In the genomic region with DNA sequence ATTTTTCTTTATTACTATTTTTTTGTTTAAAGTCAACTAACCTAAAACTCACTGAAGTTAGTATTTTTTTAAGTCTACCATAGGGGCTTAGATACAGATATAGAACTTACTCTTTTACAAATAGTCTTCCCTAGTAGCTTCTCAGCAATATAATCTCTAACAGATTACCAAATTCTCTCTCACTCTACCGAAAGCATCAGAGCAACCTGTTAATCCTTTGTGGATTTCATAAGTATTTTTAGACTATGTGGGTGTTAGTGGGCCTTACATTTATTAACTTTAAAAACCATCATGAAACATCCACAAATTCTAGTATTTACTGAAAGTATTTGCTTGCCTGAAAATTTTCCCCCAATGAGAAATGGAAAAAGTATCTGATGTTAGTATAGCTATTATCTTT, we compare ENCODE assay signal across 28 cellular contexts.
"Had no signal": no experiment of that assay in that cellular context is flagged by ENCODE, and none has a peak within 500 bp of the region (broad histone marks: within the 10 kb centered on the region; RNA-seq: fewer than 3 reads in every experiment).

No MANE protein-coding gene starts in this region.

- H3K4me1 ChIP-seq: SJCRH30 had no signal

- H3K9me3 ChIP-seq: SJCRH30 had no signal

- H3K4me3 ChIP-seq: SJCRH30, SK-N-MC had no signal

- H3K36me3 ChIP-seq: brain microvascular endothelial cell, SJCRH30 had no signal

- ATAC-seq: activated CD8-positive, alpha-beta T cell treated with anti-CD3 and anti-CD28 coated beads for 36 hours; activated T-cell treated with anti-CD3 and anti-CD28 coated beads, Interleukin-2, amount 50 U/mL, for 72 hours; activated T-helper 17 cell treated with anti-CD3 and anti-CD28 coated beads, Interleukin-2, amount 50 U/mL, for 72 hours had no signal

- DNase-seq: activated CD4-positive, alpha-beta T cell treated with anti-CD3 and anti-CD28 coated beads, Interleukin-2, amount 10 ng/mL, durations not matched to agents 24 days and 14 days; activated CD4-positive, alpha-beta T cell treated with anti-CD3 and anti-CD28 coated beads, Interleukin-2, amount 50 U/mL, for 4 hours; activated CD8-positive, alpha-beta T cell treated with anti-CD3 and anti-CD28 coated beads for 36 hours; activated effector memory CD4-positive, alpha-beta T cell treated with anti-CD3 and anti-CD28 coated beads, Interleukin-2, amount 50 U/mL, for 16 hours; activated naive CD4-positive, alpha-beta T cell; activated naive CD4-positive, alpha-beta T cell treated with anti-CD3 and anti-CD28 coated beads, Interleukin-2, amount 50 U/mL, for 16 hours; activated naive CD8-positive, alpha-beta T cell treated with anti-CD3 and anti-CD28 coated beads for 36 hours; activated T-cell treated with anti-CD3 and anti-CD28 coated beads, Interleukin-2, amount 50 U/mL, for 1 hour; activated T-cell treated with anti-CD3 and anti-CD28 coated beads, Interleukin-2, amount 50 U/mL, for 72 hours; amniotic stem cell; aorta; brain microvascular endothelial cell; central memory CD4-positive, alpha-beta T cell; NCI-H1092 treated with DMSO at 0.1 percent for 48 hours; NCI-H1417; NCI-H146; NCI-H187; NCI-H2029 treated with DMSO at 0.1 percent for 48 hours; NCI-H2107; NCI-H2171; NCI-H510A; NCI-H526; NCI-H748 treated with DMSO at 0.1 percent for 48 hours; OCI-M1; SHP77; SJCRH30 had no signal

- H3K27me3 ChIP-seq: brain microvascular endothelial cell, SJCRH30 had no signal

- H3K27ac ChIP-seq: brain microvascular endothelial cell, SJCRH30, SK-N-MC had no signal
